In genomic region chr20:61738601-61739069, GRCh38 we compare ENCODE assay signal across 17 cellular contexts.
A peak's percentile ranks its signal among the peaks of the same experiment; 100 is the strongest.
DNase-seq lines count a peak whose midpoint lies in the region; TF ChIP-seq lines count a peak whose summit lies in the region.
"Had no signal": no experiment of that assay in that cellular context is flagged by ENCODE, and none has a peak within 500 bp of the region (broad histone marks: within the 10 kb centered on the region; RNA-seq: fewer than 3 reads in every experiment).

No MANE protein-coding gene starts in this region.

- intact Hi-C loops in CD14-positive monocyte (cut with micrococcal nuclease): no loop called here

- H3K27ac ChIP-seq in BLaER1 (no peak overlapping the region), osteoblast (ENCODE audit: low read depth, low read length) (no peak overlapping the region)
- H3K27ac ChIP-seq: C4-2B had no signal

- H3K9me3 Mint-ChIP-seq in CD14-positive monocyte (peaks cover 0 to 72% (median 34%) of the 10 kb centered on the region in 7 donors), chondrocyte (ENCODE audit: low read depth) (no peaks in the 10 kb centered on the region)
- H3K9me3 Mint-ChIP-seq: CD4-positive, alpha-beta memory T cell; GM23338; IgD-negative memory B cell had no signal

- peaks cover 60% of the 10 kb centered on the region for H4K20me1 ChIP-seq in BLaER1
- no peaks in the 10 kb centered on the region for H4K20me1 ChIP-seq in osteoblast (ENCODE audit: insufficient read depth, low read length)

- H3K79me2 ChIP-seq in osteoblast (ENCODE audit: insufficient read depth, low read length): no peaks in the 10 kb centered on the region

- peak overlapping the region in 1 of 7 donors; percentile 70 for H3K27ac Mint-ChIP-seq in CD14-positive monocyte
- no peak overlapping the region for H3K27ac Mint-ChIP-seq in chondrocyte (ENCODE audit: unreplicated experiment)
- H3K27ac Mint-ChIP-seq: B cell; CD4-positive, alpha-beta memory T cell; GM23338; IgD-negative memory B cell had no signal

- H3K4me3 Mint-ChIP-seq in CD14-positive monocyte (no peak overlapping the region), chondrocyte (ENCODE audit: unreplicated experiment) (no peak overlapping the region)
- H3K4me3 Mint-ChIP-seq: B cell; CD4-positive, alpha-beta memory T cell; GM23338; IgD-negative memory B cell had no signal

- H3K4me1 Mint-ChIP-seq in CD14-positive monocyte (no peaks in the 10 kb centered on the region), chondrocyte (ENCODE audit: low read depth) (peaks cover 2% of the 10 kb centered on the region)
- H3K4me1 Mint-ChIP-seq: B cell; CD4-positive, alpha-beta memory T cell; GM23338; IgD-negative memory B cell had no signal

- no peak overlapping the region for H2AFZ ChIP-seq in osteoblast (ENCODE audit: low read length)
- H2AFZ ChIP-seq: GM23338 had no signal

- H3K36me3 Mint-ChIP-seq in CD14-positive monocyte (no peaks in the 10 kb centered on the region), chondrocyte (ENCODE audit: low read depth) (no peaks in the 10 kb centered on the region)
- H3K36me3 Mint-ChIP-seq: CD4-positive, alpha-beta memory T cell had no signal

- DNase-seq in CD14-positive monocyte (ENCODE audit: low spot score) (peak; percentile 22), chondrocyte (ENCODE audit: low spot score) (peak; percentile 89), osteoblast (ENCODE audit: insufficient read length, low spot score, missing footprints) (peak; percentile 62), T1000 (lab: John Stamatoyannopoulos, UW) (no peak), KG1 (lab: John Stamatoyannopoulos, UW) (no peak)
- no peak for DNase-seq in activated T-cell treated with anti-CD3 and anti-CD28 coated beads, Interleukin-2, amount 50 U/mL, for 48 hours
- no peak for DNase-seq in activated CD8-positive, alpha-beta memory T cell treated with anti-CD3 and anti-CD28 coated beads for 24 hours
- DNase-seq: CD4-positive, alpha-beta memory T cell; DMS153; DMS79; GDM1; HCEC 1CT had no signal

- H3K4me1 ChIP-seq in BLaER1: peaks cover 77% of the 10 kb centered on the region
- no peaks in the 10 kb centered on the region for H3K4me1 ChIP-seq in osteoblast (ENCODE audit: insufficient read depth, low read length)

- H3K36me3 ChIP-seq in BLaER1 (no peaks in the 10 kb centered on the region), osteoblast (ENCODE audit: insufficient read depth, low read length) (no peaks in the 10 kb centered on the region)

- H3K9me3 ChIP-seq in BLaER1 (no peaks in the 10 kb centered on the region), osteoblast (ENCODE audit: low read depth, low read length) (no peaks in the 10 kb centered on the region)

- H3K27me3 Mint-ChIP-seq in CD14-positive monocyte (ENCODE audit: low read depth in 3 of 3) (peaks cover 4% of the 10 kb centered on the region in 3 donors), chondrocyte (ENCODE audit: low read depth) (peaks cover 28% of the 10 kb centered on the region)
- H3K27me3 Mint-ChIP-seq: B cell had no signal

- H3K4me2 ChIP-seq in BLaER1 (peak overlapping the region; percentile 66), osteoblast (ENCODE audit: insufficient read depth, low read length) (no peak overlapping the region)
- H3K4me2 ChIP-seq: GM23338 had no signal

- H3K4me3 ChIP-seq in BLaER1 (no peak overlapping the region), osteoblast (ENCODE audit: insufficient read depth, low read length) (no peak overlapping the region)
- H3K4me3 ChIP-seq: GM23338 had no signal

- H3K27me3 ChIP-seq in BLaER1 (0 out of 2 replicates have a peak, but pooled peaks cover 10% of the 10 kb centered on the region), osteoblast (ENCODE audit: insufficient read depth, low read length) (no peaks in the 10 kb centered on the region)

- TF ChIP-seq CTCF in CD14-positive monocyte (IDR thresholded peaks at IDR 0.05): no peak
- TF ChIP-seq CTCF in chondrocyte (IDR thresholded peaks at IDR 0.05): no peak
- TF ChIP-seq CTCF in osteoblast (IDR thresholded peaks at IDR 0.05; ENCODE audit: extremely low read depth, low read depth, low read length): no peak

- H3K9ac ChIP-seq in BLaER1: no peak overlapping the region

Comparison
In these comparisons a context has a peak if more than half of its experiments do, and no peak if none do; other contexts are left out.
1. DNase-seq: peak in CD14-positive monocyte (single experiment), chondrocyte (single experiment) and osteoblast (single experiment); none in activated T-cell treated with anti-CD3 and anti-CD28 coated beads, Interleukin-2, amount 50 U/mL, for 48 hours (0 of 2), T1000 (single experiment), activated CD8-positive, alpha-beta memory T cell treated with anti-CD3 and anti-CD28 coated beads for 24 hours (single experiment) and KG1 (single experiment).